23 cellular contexts compared by ENCODE assay signal in the genomic region with DNA sequence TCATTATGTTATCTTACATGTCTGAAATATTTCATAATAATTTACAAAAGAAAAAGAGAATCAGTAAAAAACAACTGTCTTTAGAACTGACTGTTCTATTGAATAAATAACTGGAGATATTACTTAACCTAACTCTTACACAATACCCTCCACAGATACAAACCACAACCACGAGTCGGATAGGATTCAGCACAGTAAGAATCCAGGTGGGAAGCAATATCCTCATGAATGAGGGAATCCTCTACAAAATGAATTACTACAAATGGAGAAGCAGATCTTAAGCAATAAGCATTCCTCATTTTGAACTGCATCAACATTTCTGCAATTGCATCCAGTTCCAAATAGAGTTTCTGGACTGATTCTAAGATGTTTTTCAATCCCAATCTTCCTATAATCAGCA.
DNase-seq lines count a peak whose midpoint lies in the region; ATAC-seq, FAIRE-seq and TF ChIP-seq lines count a peak whose summit lies in the region.
"Had no signal": no experiment of that assay in that cellular context is flagged by ENCODE, and none has a peak within 500 bp of the region (broad histone marks: within the 10 kb centered on the region; RNA-seq: fewer than 3 reads in every experiment).

No MANE protein-coding gene starts in this region.

- DNase-seq in HS-5 (ENCODE audit: low read depth) (peak; percentile 15), adipocyte (ENCODE audit: low read depth) (peak; percentile 12), fibroblast of pulmonary artery (ENCODE audit: low read depth) (peak; percentile 1), sciatic nerve (ENCODE audit: low spot score) (no peak), islet precursor cell (no peak), thyroid gland (no peak), urothelium cell line (ENCODE audit: low spot score) (no peak), NCI-H1048 (lab: John Stamatoyannopoulos, UW) (no peak)
- DNase-seq: activated CD4-positive, alpha-beta memory T cell treated with anti-CD3 and anti-CD28 coated beads, Interleukin-2, amount 10 ng/mL, durations not matched to agents 7 days and 5 days; activated CD4-positive, alpha-beta T cell treated with anti-CD3 and anti-CD28 coated beads for 1 hour; activated naive CD8-positive, alpha-beta T cell treated with anti-CD3 and anti-CD28 coated beads, Interleukin-2, amount 10 ng/mL, durations not matched to agents 7 days and 5 days; left ventricle myocardium inferior; NCI-H1417; NCI-H2081; NCI-H345; stimulated activated CD4-positive, alpha-beta T cell treated with anti-CD3 and anti-CD28 coated beads, Interleukin-1b, Interleukin-23, amount 100 ng/mL, for 48 hours; T-helper 17 cell had no signal

- FAIRE-seq in urothelium cell line (lab: Jason Lieb, UNC), result no peak
- FAIRE-seq: endothelial cell of umbilical vein had no signal

- no peak overlapping the region for H3K27ac ChIP-seq in thyroid gland
- H3K27ac ChIP-seq: BLaER1, hepatocyte, left ventricle myocardium inferior, prostate gland, tibial nerve had no signal

- no peak overlapping the region for H3K9ac ChIP-seq in adipocyte (ENCODE audit: low read length)
- H3K9ac ChIP-seq: BLaER1 had no signal

- no peak for TF ChIP-seq CTCF in fibroblast of pulmonary artery (IDR thresholded peaks at IDR 0.05; ENCODE audit: low read length, missing control alignments)
- TF ChIP-seq CTCF in thyroid gland (IDR thresholded peaks at IDR 0.05), result no peak

- TF ChIP-seq POLR2A in thyroid gland (IDR thresholded peaks at IDR 0.05), result no peak

- intact Hi-C loops in sciatic nerve (cut with DNase I) (no loop called here), thyroid gland (cut with DNase I) (no loop called here)

- peak; percentile 72 for ATAC-seq in sciatic nerve
- ATAC-seq: T-helper 17 cell had no signal

- H3K27me3 ChIP-seq in adipocyte (replicated peaks; ENCODE audit: control insufficient read depth, insufficient read depth, low read length) (no peaks in the 10 kb centered on the region), thyroid gland (no peaks in the 10 kb centered on the region)
- H3K27me3 ChIP-seq: hepatocyte, tibial nerve had no signal

- no peaks in the 10 kb centered on the region for H3K36me3 ChIP-seq in adipocyte (ENCODE audit: control insufficient read depth, insufficient read depth, low read length, severe bottlenecking)
- no peaks in the 10 kb centered on the region for H3K36me3 ChIP-seq in thyroid gland
- H3K36me3 ChIP-seq: BLaER1, left ventricle myocardium inferior, prostate gland, tibial nerve had no signal

- H3K4me1 ChIP-seq in adipocyte (ENCODE audit: control insufficient read depth, insufficient read depth, low read length) (peaks cover 4% of the 10 kb centered on the region), thyroid gland (no peaks in the 10 kb centered on the region)
- H3K4me1 ChIP-seq: BLaER1, left ventricle myocardium inferior, prostate gland, tibial nerve had no signal

- H3K4me3 ChIP-seq in adipocyte (ENCODE audit: low read length), result no peak overlapping the region
- H3K4me3 ChIP-seq in fibroblast of pulmonary artery (replicated peaks; ENCODE audit: low read depth, low read length), result no peak overlapping the region
- H3K4me3 ChIP-seq in thyroid gland (replicated peaks in 1 of 3), result no peak overlapping the region
- H3K4me3 ChIP-seq: BLaER1, hepatocyte, left ventricle myocardium inferior, prostate gland, smooth muscle cell, tibial nerve had no signal

- no peaks in the 10 kb centered on the region for H3K9me3 ChIP-seq in adipocyte (ENCODE audit: control insufficient read depth, low read length)
- H3K9me3 ChIP-seq in thyroid gland, result no peaks in the 10 kb centered on the region
- H3K9me3 ChIP-seq: BLaER1, left ventricle myocardium inferior, prostate gland, tibial nerve had no signal

- 74% methylated on average over 2 of the region's 2 CpGs for WGBS in thyroid gland, 2 donors

Comparison
In these comparisons a context has a peak if more than half of its experiments do, and no peak if none do; other contexts are left out.
1. DNase-seq: peak in HS-5 (single experiment), adipocyte (single experiment) and fibroblast of pulmonary artery (single experiment); none in sciatic nerve (single experiment), islet precursor cell (single experiment), thyroid gland (0 of 2), urothelium cell line (single experiment) and NCI-H1048 (single experiment).